ENCODE assay signal across 8 cellular contexts in genomic region chrX:43655151-43655676, GRCh38. TPM values are rescaled to one million over a fixed set of nuclear protein-coding genes. Genes with fewer than 3 reads are reported as not detected.
DNase-seq lines count a peak whose midpoint lies in the region; ATAC-seq and TF ChIP-seq lines count a peak whose summit lies in the region.

No MANE protein-coding gene starts in this region.

- intact Hi-C loops in CD8-positive, alpha-beta T cell (cut with DNase I, micrococcal nuclease): loop anchor here (5.0 to 10.0 kb wide), 3 partner anchors 887 to 1733 kb away; partner anchors contain the start of genes FUNDC1 (in 2 of the 2) and CASK (in 1 of the 2)
- intact Hi-C loops in left colon (cut with DNase I, micrococcal nuclease): no loop called here
- intact Hi-C loops in spleen (cut with DNase I; ENCODE audit: low total_unique reads): no loop called here

- H3K27me3 Mint-ChIP-seq in CD8-positive, alpha-beta T cell (ENCODE audit: low read depth): no peaks in the 10 kb centered on the region

- H3K27ac Mint-ChIP-seq in CD8-positive, alpha-beta T cell: peak overlapping the region; percentile 45

- POLR2A ChIA-PET in CD8-positive, alpha-beta T cell (lab: Charles Lee): interaction anchor here (1.7 kb wide), 1 partner anchor 13 kb away, joined by 3 read pairs; no protein-coding TSS in a partner anchor

- H3K4me1 ChIP-seq in CD8-positive, alpha-beta T cell (ENCODE audit: insufficient read depth, low read length): peaks cover 3% of the 10 kb centered on the region
- no peaks in the 10 kb centered on the region for H3K4me1 ChIP-seq in spleen

- H3K27ac ChIP-seq in CD8-positive, alpha-beta T cell (ENCODE audit: low read depth, low read length): no peak overlapping the region
- H3K27ac ChIP-seq in spleen: peak overlapping the region; percentile 57 to 93 (median 76)

- H3K36me3 ChIP-seq in CD8-positive, alpha-beta T cell (ENCODE audit: insufficient read depth, low read length): no peaks in the 10 kb centered on the region
- H3K36me3 ChIP-seq in spleen: no peaks in the 10 kb centered on the region

- peak in 5 of 7 experiments; percentile 1 to 56 (median 15) for DNase-seq in CD8-positive, alpha-beta T cell
- peak; percentile 3 for DNase-seq in T-helper 9 cell
- DNase-seq in choroid plexus epithelial cell (ENCODE audit: low read depth): peak; percentile 64
- peak; percentile 38 to 45 for DNase-seq in left colon
- DNase-seq in spleen: no peak
- DNase-seq in NCI-H226: no peak
- no peak for DNase-seq in GOT3 (lab: John Stamatoyannopoulos, UW)

- H3K4me3 ChIP-seq in CD8-positive, alpha-beta T cell (ENCODE audit: low read depth, low read length): peak overlapping the region; percentile 72
- H3K4me3 ChIP-seq in choroid plexus epithelial cell (ENCODE audit: low read depth, low read length) (peak overlapping the region; percentile 74), spleen (peak overlapping the region; percentile 30 to 82 (median 48))

- 0 to 52% (median 20%) methylated on average over 17 to 40 of the region's 40 CpGs; no CpG with 5 or more reads in 1 of the 5 donors for WGBS in spleen, 5 donors

- H3K4me1 Mint-ChIP-seq in CD8-positive, alpha-beta T cell (ENCODE audit: low read depth): peaks cover 10% of the 10 kb centered on the region

- TF ChIP-seq CTCF in CD8-positive, alpha-beta T cell (IDR thresholded peaks at IDR 0.05): no peak
- no peak for TF ChIP-seq CTCF in choroid plexus epithelial cell (conservative IDR thresholded peaks at IDR 0.05; ENCODE audit: low read depth, low read length)
- TF ChIP-seq CTCF in spleen (IDR thresholded peaks at IDR 0.05 in 8 of 11, conservative IDR thresholded peaks at IDR 0.05 in 3 of 11): peak in 1 of 11 experiments; percentile 1

- no peaks in the 10 kb centered on the region for H3K27me3 ChIP-seq in CD8-positive, alpha-beta T cell (ENCODE audit: insufficient read depth, low read length)
- H3K27me3 ChIP-seq in spleen (replicated peaks in 1 of 7): peaks cover 0 to 23% (median 6%) of the 10 kb centered on the region in 7 donors

- no peak for TF ChIP-seq POLR2A in spleen (IDR thresholded peaks at IDR 0.05)

- H3K4me3 Mint-ChIP-seq in CD8-positive, alpha-beta T cell: peak overlapping the region; percentile 90

- no peaks in the 10 kb centered on the region for H3K9me3 ChIP-seq in CD8-positive, alpha-beta T cell (ENCODE audit: low read length)
- peaks cover 0 to 4% (median 0%) of the 10 kb centered on the region in 8 donors for H3K9me3 ChIP-seq in spleen

- H3K9me3 Mint-ChIP-seq in CD8-positive, alpha-beta T cell: no peaks in the 10 kb centered on the region

- CTCF ChIA-PET in CD8-positive, alpha-beta T cell (lab: Charles Lee): interaction anchor here (0.6 kb wide), 1 partner anchor 35 kb away, joined by 3 read pairs; no protein-coding TSS in a partner anchor

- ATAC-seq in CD8-positive, alpha-beta T cell: peak; percentile 18
- ATAC-seq in HG02642 (IDR thresholded peaks at IDR 0.05; ENCODE audit: poor library complexity, unreplicated experiment) (peak; percentile 20), left colon (peak; percentile 37)

- no peaks in the 10 kb centered on the region for H3K36me3 Mint-ChIP-seq in CD8-positive, alpha-beta T cell

RNA-seq across cellular contexts. Expression of gene MAOA, which starts 0.9 kb away (rescaled TPM):
- not detected for total RNA-seq in CD8-positive, alpha-beta T cell
- total RNA-seq in left colon: 100 to 1,000 TPM; 381 to 497 TPM
- total RNA-seq in spleen: 10 to 100 TPM in 3 of 7 donors, 1 to 10 TPM in 4; 1.5 to 24.9 (median 8.9) TPM
- 1 to 10 TPM; 3.8 to 7.2 (median 6.1) TPM for polyA plus RNA-seq in spleen

Comparison
In these comparisons a context has a peak if more than half of its experiments do, and no peak if none do; other contexts are left out.
1. DNase-seq: peak in CD8-positive, alpha-beta T cell (5 of 7), T-helper 9 cell (single experiment), choroid plexus epithelial cell (single experiment) and left colon (2 of 2); none in spleen (single experiment), NCI-H226 (single experiment) and GOT3 (single experiment).
2. RNA of gene MAOA, which starts 0.9 kb away (total RNA-seq): 381 to 497 TPM in left colon; 1.5 to 24.9 TPM in spleen and not detected in CD8-positive, alpha-beta T cell; every median in the first group is over 10 times any median in the second.
3. intact Hi-C loops: an anchor here in CD8-positive, alpha-beta T cell (5.0 to 10.0 kb wide); none called in left colon and spleen.
4. Peak in every context shown above with its lines, with median percentiles within 50 percentile points of each other: ATAC-seq and H3K4me3 ChIP-seq.